In the genomic region with DNA sequence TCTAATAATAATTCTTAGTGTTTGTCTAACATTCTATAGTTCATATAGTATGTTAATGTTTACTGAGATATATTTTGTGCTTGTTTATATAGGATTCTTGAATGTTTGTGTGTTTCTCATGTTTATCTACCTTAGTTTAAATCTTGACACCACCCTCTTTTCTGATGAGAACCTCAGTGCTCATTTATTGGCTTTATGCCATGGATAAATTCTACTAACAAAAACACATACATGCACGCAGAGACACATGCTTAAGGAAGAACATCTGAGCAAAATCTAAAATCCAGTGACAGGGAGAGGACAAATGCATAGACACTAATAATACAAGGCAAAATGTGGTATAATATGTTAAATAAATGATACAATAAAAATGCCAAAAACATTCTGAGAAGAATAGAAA, we compare ENCODE assay signal across 21 cellular contexts.
DNase-seq lines count a peak whose midpoint lies in the region; ATAC-seq, FAIRE-seq and TF ChIP-seq lines count a peak whose summit lies in the region.
"Had no signal": no experiment of that assay in that cellular context is flagged by ENCODE, and none has a peak within 500 bp of the region (broad histone marks: within the 10 kb centered on the region; RNA-seq: fewer than 3 reads in every experiment).

No MANE protein-coding gene starts in this region.

- H3K36me3 ChIP-seq in BLaER1, result no peaks in the 10 kb centered on the region
- H3K36me3 ChIP-seq in IMR-90 (ENCODE audit: control insufficient read depth, insufficient read depth, low read length), result no peaks in the 10 kb centered on the region
- no peaks in the 10 kb centered on the region for H3K36me3 ChIP-seq in brain microvascular endothelial cell (replicated peaks)
- no peaks in the 10 kb centered on the region for H3K36me3 ChIP-seq in keratinocyte (ENCODE audit: control insufficient read depth in 2 of 2, extremely low read depth in 1 of 2, insufficient read depth in 2 of 2, low read length in 2 of 2)
- H3K36me3 ChIP-seq: Peyer's patch, SJCRH30 had no signal

- H3K27me3 ChIP-seq in BLaER1 (no peaks in the 10 kb centered on the region), IMR-90 (ENCODE audit: control insufficient read depth, insufficient read depth, low read length) (no peaks in the 10 kb centered on the region), brain microvascular endothelial cell (replicated peaks) (no peaks in the 10 kb centered on the region), keratinocyte (ENCODE audit: control insufficient read depth, extremely low read depth, insufficient read depth, low read length) (no peaks in the 10 kb centered on the region)
- no peaks in the 10 kb centered on the region for H3K27me3 ChIP-seq in CD4-positive, alpha-beta T cell (ENCODE audit: control insufficient read depth, insufficient read depth, low read length)
- H3K27me3 ChIP-seq: Peyer's patch, SJCRH30 had no signal

- no TSS peak for BruUV-seq in IMR-90 (replicated peaks; lab: Mats Ljungman, UMichigan)

- peak overlapping the region; percentile 61; the same call in 1 of the 2 replicates for H2BK20ac ChIP-seq in IMR-90 (ENCODE audit: low read depth, low read length)

- H3K9me3 Mint-ChIP-seq in CD4-positive, alpha-beta T cell, result no peaks in the 10 kb centered on the region
- H3K9me3 Mint-ChIP-seq: H9, HFFc6 had no signal

- no peak for DNase-seq in IMR-90
- no peak for DNase-seq in brain microvascular endothelial cell
- no peak for DNase-seq in keratinocyte (ENCODE audit: low read depth, low spot score)
- DNase-seq in omental fat pad (ENCODE audit: low spot score), result no peak
- no peak for DNase-seq in NCI-H2107 treated with DMSO at 0.1 percent for 48 hours (lab: John Stamatoyannopoulos, UW; ENCODE audit: unreplicated experiment)
- no peak for DNase-seq in CD4-positive, alpha-beta T cell
- DNase-seq: COR-L47; DMS79; H9; NCI-H1092; NCI-H1436; NCI-H187 treated with DMSO at 0.1 percent for 48 hours; NCI-H2227 treated with DMSO at 0.1 percent for 48 hours; NCI-H510A; NCI-H748 treated with DMSO at 0.1 percent for 48 hours; NK-92 treated with Interleukin-12 subunit alpha and Interleukin-12 subunit beta, amount 100 ng/mL, for 24 hours; Peyer's patch; SJCRH30 had no signal

- H3K27ac Mint-ChIP-seq in CD4-positive, alpha-beta T cell, result no peak overlapping the region
- H3K27ac Mint-ChIP-seq: CD14-positive monocyte had no signal

- H3K9ac ChIP-seq in BLaER1, result no peak overlapping the region
- no peak overlapping the region for H3K9ac ChIP-seq in IMR-90 (ENCODE audit: low read depth, low read length)
- H3K9ac ChIP-seq in keratinocyte (ENCODE audit: control insufficient read depth, extremely low read depth, insufficient read depth, low read length), result no peak overlapping the region

- no peak overlapping the region; a peak in 1 of 4 replicates for H4K8ac ChIP-seq in IMR-90 (ENCODE audit: low read depth in 2 of 2, low read length in 2 of 2)

- dilution Hi-C loops in IMR-90 (cut with HindIII; ENCODE audit: low sequenced_read_pairs, unreplicated experiment), result no loop called here
- dilution Hi-C loops in keratinocyte (cut with MboI; ENCODE audit: extremely low pct_ligation_motif_present, low sequenced_read_pairs), result no loop called here

- no peak for TF ChIP-seq POLR2A in IMR-90 (IDR thresholded peaks at IDR 0.05; ENCODE audit: low read depth, low read length)

- H3K9me3 ChIP-seq in BLaER1, result no peaks in the 10 kb centered on the region
- no peaks in the 10 kb centered on the region for H3K9me3 ChIP-seq in IMR-90 (ENCODE audit: control insufficient read depth, insufficient read depth, low read length)
- no peaks in the 10 kb centered on the region for H3K9me3 ChIP-seq in keratinocyte (ENCODE audit: control insufficient read depth, low read depth, low read length)
- no peaks in the 10 kb centered on the region for H3K9me3 ChIP-seq in CD4-positive, alpha-beta T cell (ENCODE audit: control insufficient read depth, low read length)
- H3K9me3 ChIP-seq: Peyer's patch, SJCRH30 had no signal

- no peak overlapping the region for H3K18ac ChIP-seq in IMR-90 (ENCODE audit: low read depth, low read length)

- no peaks in the 10 kb centered on the region for H4K20me1 ChIP-seq in BLaER1
- no peaks in the 10 kb centered on the region for H4K20me1 ChIP-seq in IMR-90 (ENCODE audit: insufficient read depth, low read length)
- H4K20me1 ChIP-seq in keratinocyte (ENCODE audit: control insufficient read depth, extremely low read depth, insufficient read depth, low read length), result no peaks in the 10 kb centered on the region

- no peak for TF ChIP-seq RAD21 in IMR-90 (IDR thresholded peaks at IDR 0.05; ENCODE audit: low read length)

- WGBS in IMR-90 (ENCODE audit: extremely low coverage in 2 of 2, insufficient read length in 1 of 2), 2 experiments, result no CpG with 5 or more reads among the region's 1 CpG

- no peaks in the 10 kb centered on the region for H3K27me3 Mint-ChIP-seq in CD4-positive, alpha-beta T cell

- POLR2A ChIA-PET in IMR-90 (lab: Charles Lee; ENCODE audit: unreplicated experiment), result no interaction called here
- POLR2A ChIA-PET in CD4-positive, alpha-beta T cell (lab: Charles Lee), result no interaction called here

- H2AFZ ChIP-seq in IMR-90 (replicated peaks; ENCODE audit: low read length, poor library complexity) (no peak overlapping the region), keratinocyte (ENCODE audit: control insufficient read depth, low read length) (no peak overlapping the region)

- TF ChIP-seq CTCF in IMR-90 (conservative IDR thresholded peaks at IDR 0.05; ENCODE audit: low read depth, low read length), result no peak
- TF ChIP-seq CTCF in brain microvascular endothelial cell (IDR thresholded peaks at IDR 0.05; ENCODE audit: low read depth, low read length, missing control alignments), result no peak
- TF ChIP-seq CTCF in keratinocyte (optimal IDR thresholded peaks at IDR 0.05 in 1 of 3, IDR thresholded peaks at IDR 0.05 in 1 of 3, conservative IDR thresholded peaks at IDR 0.05 in 1 of 3; ENCODE audit: extremely low read depth in 1 of 3, insufficient read depth in 2 of 3, low read length in 3 of 3), result no peak
- no peak for TF ChIP-seq CTCF in omental fat pad (IDR thresholded peaks at IDR 0.05)
- TF ChIP-seq CTCF in CD4-positive, alpha-beta T cell (IDR thresholded peaks at IDR 0.05), result no peak

- H3K9me1 ChIP-seq in IMR-90 (ENCODE audit: insufficient read depth, low read length), result no peaks in the 10 kb centered on the region; the same call in 1 of the 2 replicates
- H3K9me1 ChIP-seq in keratinocyte (ENCODE audit: control insufficient read depth, extremely low read depth, insufficient read depth, low read length), result no peaks in the 10 kb centered on the region

- H2AK9ac ChIP-seq in IMR-90 (replicated peaks; ENCODE audit: low read depth, low read length, poor library complexity), result no peak overlapping the region

- peak overlapping the region; percentile 73; the same call in 1 of the 3 replicates for H2BK15ac ChIP-seq in IMR-90 (ENCODE audit: low read depth, low read length)

- H4K91ac ChIP-seq in IMR-90 (ENCODE audit: insufficient read depth, low read depth, low read length), result no peak overlapping the region

- no peak overlapping the region for H3K14ac ChIP-seq in IMR-90 (replicated peaks; ENCODE audit: low read depth, low read length)

- ATAC-seq in IMR-90 (ENCODE audit: low read depth), result no peak
- ATAC-seq in omental fat pad (ENCODE audit: low FRiP score), result no peak
- no peak for ATAC-seq in CD4-positive, alpha-beta T cell (ENCODE audit: poor library complexity)

- H3K4me3 Mint-ChIP-seq in CD4-positive, alpha-beta T cell, result no peak overlapping the region
- H3K4me3 Mint-ChIP-seq: CD14-positive monocyte, H9 had no signal

- peak overlapping the region; percentile 8; the same call in 1 of the 2 replicates for H3K4ac ChIP-seq in IMR-90 (ENCODE audit: low read depth, low read length)

- H2AK5ac ChIP-seq in IMR-90 (ENCODE audit: low read depth, low read length), result no peak overlapping the region

- peaks cover 9% of the 10 kb centered on the region for H3K4me1 Mint-ChIP-seq in CD4-positive, alpha-beta T cell (ENCODE audit: low read depth)

- H3K4me3 ChIP-seq in BLaER1 (no peak overlapping the region), IMR-90 (ENCODE audit: insufficient read depth, low read depth, low read length) (no peak overlapping the region), brain microvascular endothelial cell (ENCODE audit: low read depth, low read length) (no peak overlapping the region), keratinocyte (ENCODE audit: control insufficient read depth in 2 of 3, extremely low read depth in 1 of 3, insufficient read depth in 2 of 3, low read depth in 1 of 3, low read length in 3 of 3) (no peak overlapping the region)
- H3K4me3 ChIP-seq: Peyer's patch, SJCRH30 had no signal

- no peaks in the 10 kb centered on the region for H3K79me2 ChIP-seq in keratinocyte (ENCODE audit: control insufficient read depth, insufficient read depth, low read length)

- CTCF ChIA-PET in IMR-90 (lab: Yijun Ruan, JAX), result no interaction called here
- CTCF ChIA-PET in CD4-positive, alpha-beta T cell (lab: Charles Lee), result no interaction called here

- no peak overlapping the region for H3K23ac ChIP-seq in IMR-90 (ENCODE audit: low read depth, low read length)

- FAIRE-seq in keratinocyte (lab: Jason Lieb, UNC), result no peak

- peak overlapping the region; percentile 18 for H2BK5ac ChIP-seq in IMR-90 (ENCODE audit: low read depth, low read length, poor library complexity, severe bottlenecking)

- H3K36me3 Mint-ChIP-seq in CD4-positive, alpha-beta T cell (ENCODE audit: low read depth), result no peaks in the 10 kb centered on the region
- H3K36me3 Mint-ChIP-seq: CD14-positive monocyte had no signal

- no peak overlapping the region for H3K56ac ChIP-seq in IMR-90 (ENCODE audit: extremely low read depth, insufficient read depth, low read length)

- H3K4me1 ChIP-seq in BLaER1 (peaks cover 42% of the 10 kb centered on the region), IMR-90 (ENCODE audit: control insufficient read depth, insufficient read depth, low read length) (peaks cover 7% of the 10 kb centered on the region), keratinocyte (ENCODE audit: control insufficient read depth, extremely low read depth, insufficient read depth, low read length) (peaks cover 21% of the 10 kb centered on the region)
- H3K4me1 ChIP-seq: SJCRH30 had no signal

- H4K5ac ChIP-seq in IMR-90 (ENCODE audit: low read depth, low read length), result no peak overlapping the region

- in situ Hi-C loops in IMR-90 (cut with MboI; ENCODE audit: low sequenced_read_pairs) (no loop called here), brain microvascular endothelial cell (cut with HindIII; ENCODE audit: low pct_ligation_motif_present, low sequenced_read_pairs) (no loop called here)

- H2BK120ac ChIP-seq in IMR-90 (ENCODE audit: low read depth, low read length), result peak overlapping the region; percentile 68; the same call in 1 of the 2 replicates

- no peaks in the 10 kb centered on the region for H3K79me1 ChIP-seq in IMR-90 (ENCODE audit: low read depth in 1 of 2, low read length in 2 of 2)

- peak overlapping the region; percentile 27; the same call in 1 of the 2 replicates for H3K27ac ChIP-seq in BLaER1
- H3K27ac ChIP-seq in IMR-90 (ENCODE audit: insufficient read depth, low read length), result no peak overlapping the region
- H3K27ac ChIP-seq in brain microvascular endothelial cell, result peak overlapping the region; percentile 84
- peak overlapping the region; percentile 86 for H3K27ac ChIP-seq in keratinocyte (ENCODE audit: control insufficient read depth, insufficient read depth, low read length)
- H3K27ac ChIP-seq in CD4-positive, alpha-beta T cell (ENCODE audit: low read depth, low read length), result no peak overlapping the region
- H3K27ac ChIP-seq: Peyer's patch, SJCRH30 had no signal

- H3K4me2 ChIP-seq in BLaER1 (peak overlapping the region; percentile 72), IMR-90 (ENCODE audit: low read depth, low read length) (no peak overlapping the region), keratinocyte (ENCODE audit: control insufficient read depth, extremely low read depth, insufficient read depth, low read depth, low read length) (no peak overlapping the region)

- intact Hi-C loops in IMR-90 (cut with micrococcal nuclease), result loop anchor here (1.0 kb wide), 1 partner anchor 11 kb away; no protein-coding TSS in a partner anchor
- intact Hi-C loops in CD4-positive, alpha-beta T cell (cut with DNase I, micrococcal nuclease), result no loop called here

Comparison
In these comparisons a context has a peak if more than half of its experiments do, and no peak if none do; other contexts are left out.
1. H3K27ac ChIP-seq: peak in BLaER1 (single experiment), brain microvascular endothelial cell (single experiment) and keratinocyte (single experiment); none in IMR-90 (single experiment) and CD4-positive, alpha-beta T cell (single experiment).